Comparison of ENCODE assay signal across 34 cellular contexts in the genomic region with DNA sequence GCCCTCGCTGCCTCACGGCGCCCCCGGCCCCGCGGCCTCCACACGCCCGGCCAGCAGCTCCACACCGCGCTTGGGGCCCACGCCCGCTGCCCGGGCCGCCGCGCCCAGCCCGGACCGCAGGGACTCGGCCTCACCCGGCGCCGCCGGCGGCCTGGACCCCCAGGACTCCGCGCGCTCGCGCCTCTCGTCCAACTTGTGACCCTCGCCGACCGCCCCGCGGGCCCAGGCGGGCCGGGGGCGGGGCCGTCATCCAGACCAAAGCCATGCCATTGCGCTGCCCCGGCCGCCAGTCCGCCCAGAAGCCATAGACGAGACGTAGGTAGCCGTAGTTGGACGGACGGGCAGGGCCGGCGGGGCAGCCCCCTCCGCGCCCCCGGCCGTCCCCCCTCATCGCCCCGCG. TPM values are rescaled to one million over a fixed set of nuclear protein-coding genes. Genes with fewer than 3 reads are reported as not detected.
"Had no signal": no experiment of that assay in that cellular context is flagged by ENCODE, and none has a peak within 500 bp of the region (broad histone marks: within the 10 kb centered on the region; RNA-seq: fewer than 3 reads in every experiment).

No MANE protein-coding gene starts in this region.

- H3K4me2 ChIP-seq: PC-9 had no signal

- H3K9me3 Mint-ChIP-seq: activated CD4-positive, alpha-beta memory T cell treated with anti-CD3 and anti-CD28 coated beads, Interleukin-2, amount 10 ng/mL, durations not matched to agents 7 days and 5 days; activated naive CD4-positive, alpha-beta T cell treated with anti-CD3 and anti-CD28 coated beads, Interleukin-2, amount 10 ng/mL, durations not matched to agents 7 days and 5 days; activated naive CD8-positive, alpha-beta T cell treated with anti-CD3 and anti-CD28 coated beads, Interleukin-2, amount 50 U/mL, for 24 hours had no signal

- ATAC-seq: activated CD8-positive, alpha-beta memory T cell treated with anti-CD3 and anti-CD28 coated beads, Interleukin-2, amount 10 ng/mL, durations not matched to agents 7 days and 5 days; activated naive CD8-positive, alpha-beta T cell treated with anti-CD3 and anti-CD28 coated beads, Interleukin-2, amount 50 U/mL, for 24 hours; Right ventricle myocardium inferior; SK-N-SH treated with all-trans-retinoic acid at 6 μM for 48 hours had no signal

- H3K36me3 ChIP-seq: MG63 had no signal

- H3K9me3 ChIP-seq: MG63 had no signal

- H3K4me3 ChIP-seq: MG63, PC-9 had no signal

- H3K27me3 Mint-ChIP-seq: activated CD4-positive, alpha-beta memory T cell treated with anti-CD3 and anti-CD28 coated beads, Interleukin-2, amount 10 ng/mL, durations not matched to agents 7 days and 5 days; activated naive CD4-positive, alpha-beta T cell treated with anti-CD3 and anti-CD28 coated beads, Interleukin-2, amount 10 ng/mL, durations not matched to agents 7 days and 5 days; activated naive CD8-positive, alpha-beta T cell; activated naive CD8-positive, alpha-beta T cell treated with anti-CD3 and anti-CD28 coated beads, Interleukin-2, amount 50 U/mL, for 24 hours had no signal

- H3K4me3 Mint-ChIP-seq: activated CD4-positive, alpha-beta memory T cell treated with anti-CD3 and anti-CD28 coated beads, Interleukin-2, amount 10 ng/mL, durations not matched to agents 7 days and 5 days; activated naive CD4-positive, alpha-beta T cell treated with anti-CD3 and anti-CD28 coated beads, Interleukin-2, amount 10 ng/mL, durations not matched to agents 7 days and 5 days had no signal

- H3K27me3 ChIP-seq: brain microvascular endothelial cell, MG63 had no signal

- H3K27ac Mint-ChIP-seq: activated CD4-positive, alpha-beta memory T cell treated with anti-CD3 and anti-CD28 coated beads, Interleukin-2, amount 10 ng/mL, durations not matched to agents 7 days and 5 days; activated CD8-positive, alpha-beta memory T cell treated with anti-CD3 and anti-CD28 coated beads, Interleukin-2, amount 10 ng/mL, durations not matched to agents 7 days and 5 days; activated naive CD4-positive, alpha-beta T cell treated with anti-CD3 and anti-CD28 coated beads, Interleukin-2, amount 10 ng/mL, durations not matched to agents 7 days and 5 days; activated naive CD8-positive, alpha-beta T cell treated with anti-CD3 and anti-CD28 coated beads, Interleukin-2, amount 50 U/mL, for 24 hours had no signal

- H2AFZ ChIP-seq: PC-9 had no signal

- H3K27ac ChIP-seq: brain microvascular endothelial cell, PC-9, RWPE1, VCaP had no signal

- DNase-seq: activated CD4-positive, alpha-beta memory T cell treated with anti-CD3 and anti-CD28 coated beads, Interleukin-2, amount 10 ng/mL, durations not matched to agents 7 days and 5 days; activated CD4-positive, alpha-beta T cell treated with anti-CD3 and anti-CD28 coated beads for 1 hour; activated CD4-positive, alpha-beta T cell treated with anti-CD3 and anti-CD28 coated beads for 48 hours; activated CD4-positive, CD25-positive, alpha-beta regulatory T cell; activated CD8-positive, alpha-beta memory T cell treated with anti-CD3 and anti-CD28 coated beads for 24 hours; activated CD8-positive, alpha-beta memory T cell treated with anti-CD3 and anti-CD28 coated beads, Interleukin-2, amount 10 ng/mL, durations not matched to agents 7 days and 5 days; activated CD8-positive, alpha-beta memory T cell treated with anti-CD3 and anti-CD28 coated beads, Interleukin-2, amount 50 U/mL, for 48 hours; activated effector memory CD4-positive, alpha-beta T cell treated with Interleukin-2 at 50 U/mL for 16 hours; activated naive CD4-positive, alpha-beta T cell treated with anti-CD3 and anti-CD28 coated beads, Interleukin-2, amount 10 ng/mL, durations not matched to agents 7 days and 5 days; activated naive CD8-positive, alpha-beta T cell treated with anti-CD3 and anti-CD28 coated beads, Interleukin-2, amount 50 U/mL, for 24 hours; activated T-cell treated with anti-CD3 and anti-CD28 coated beads, Interleukin-2, amount 50 U/mL, for 48 hours; brain microvascular endothelial cell; central memory CD4-positive, alpha-beta T cell; Kasumi-1; MG63; NCI-H1048; NCI-H1105 treated with DMSO at 0.1 percent for 48 hours; NCI-H1436 treated with DMSO at 0.1 percent for 48 hours; NCI-H1694 treated with DMSO at 0.1 percent for 48 hours; NCI-H2029; NCI-H510A; NCI-H526; NCI-H748 treated with DMSO at 0.1 percent for 48 hours; NK-92 treated with Interleukin-12 subunit alpha and Interleukin-12 subunit beta, amount 100 ng/mL, for 24 hours; PC-9; SIG-M5; T-helper 1 cell; T-helper 2 cell; T-helper 9 cell had no signal

RNA-seq across cellular contexts. Expression of a gene that starts 23.4 kb away (rescaled TPM):
- total RNA-seq: activated CD4-positive, alpha-beta memory T cell treated with anti-CD3 and anti-CD28 coated beads, Interleukin-2, amount 10 ng/mL, durations not matched to agents 7 days and 5 days; activated CD8-positive, alpha-beta memory T cell treated with anti-CD3 and anti-CD28 coated beads, Interleukin-2, amount 10 ng/mL, durations not matched to agents 7 days and 5 days; PC-9; Right ventricle myocardium inferior had no signal
